1 cellular context compared by ENCODE assay signal in the genomic region with DNA sequence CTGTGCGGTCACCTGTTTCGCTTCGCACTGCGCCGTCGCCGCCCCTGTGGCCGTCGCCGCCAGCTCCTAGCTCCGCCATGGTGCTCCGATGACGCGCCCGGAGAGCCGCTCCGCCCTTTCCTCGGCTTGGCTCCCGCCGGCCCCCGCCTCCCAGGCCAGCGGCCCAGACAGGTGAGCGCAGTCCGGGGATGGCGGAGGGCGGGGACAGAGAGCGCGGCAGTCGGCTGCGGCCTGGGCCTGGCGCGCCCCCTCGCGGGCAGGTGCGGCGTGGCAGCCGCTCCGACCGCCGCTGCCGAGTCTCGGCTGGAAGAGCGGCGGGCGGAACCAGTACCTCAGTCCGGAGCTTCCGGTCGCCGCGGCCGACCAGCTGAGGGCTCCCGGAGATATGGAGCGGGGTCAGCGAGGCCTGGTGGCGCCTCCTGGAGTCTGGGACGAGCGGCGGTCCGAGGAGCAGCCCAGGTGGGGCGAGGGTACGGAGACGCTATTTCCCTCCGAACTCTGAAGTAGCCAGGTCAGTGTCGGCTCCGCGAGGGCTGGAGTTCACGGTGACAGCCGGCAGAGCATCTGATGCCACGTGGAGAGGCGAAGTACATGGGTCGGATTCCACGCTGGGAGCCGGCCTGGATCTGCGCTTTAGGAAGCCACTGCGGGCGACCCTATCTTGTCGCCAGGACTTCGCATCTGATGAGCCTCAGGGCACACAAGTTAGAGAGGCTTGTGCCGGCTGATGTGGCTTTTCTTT.
A peak's percentile ranks its signal among the peaks of the same experiment; 100 is the strongest.
TF ChIP-seq lines count a peak whose summit lies in the region.

A gene (minus strand): TSS at position 93 of the 742 bp plus-strand sequence. CDS start 14 bp downstream, at position 79.

TF ChIP-seq in HEK293, 187 proteins besides CTCF, POLR2A, EP300 and RAD21 (continued from another document):
- 0 out of 2 replicates have a peak, but pooled peaks have one; percentile 69 for TF ChIP-seq ZNF174 (tag by site-specific recombination; IDR thresholded peaks at IDR 0.05)
- no peak for TF ChIP-seq ZNF664 (tag by site-specific recombination; IDR thresholded peaks at IDR 0.05)
- no peak for TF ChIP-seq ZNF10 (tag by site-specific recombination; IDR thresholded peaks at IDR 0.05)
- peak; percentile 50; the same call in 1 of the 2 replicates for TF ChIP-seq ZNF394 (tag by site-specific recombination; IDR thresholded peaks at IDR 0.05; ENCODE audit: borderline replicate concordance)
- peak; percentile 78; the same call in 1 of the 2 replicates for TF ChIP-seq ZNF561 (tag by site-specific recombination; IDR thresholded peaks at IDR 0.05; ENCODE audit: borderline replicate concordance)
- peak; percentile 47; the same call in 1 of the 2 replicates for TF ChIP-seq IKZF3 (tag by site-specific recombination; IDR thresholded peaks at IDR 0.05)
- peak; percentile 58 for TF ChIP-seq ZBTB17 (tag by site-specific recombination; IDR thresholded peaks at IDR 0.05)
- TF ChIP-seq ZNF660 (tag by site-specific recombination; IDR thresholded peaks at IDR 0.05), result peak; percentile 90
- no peak for TF ChIP-seq ZNF701 (tag by site-specific recombination; IDR thresholded peaks at IDR 0.05)
- TF ChIP-seq ZNF184 (tag by site-specific recombination; IDR thresholded peaks at IDR 0.05), result peak; percentile 31; the same call in 1 of the 2 replicates
- TF ChIP-seq, protein P1, sequence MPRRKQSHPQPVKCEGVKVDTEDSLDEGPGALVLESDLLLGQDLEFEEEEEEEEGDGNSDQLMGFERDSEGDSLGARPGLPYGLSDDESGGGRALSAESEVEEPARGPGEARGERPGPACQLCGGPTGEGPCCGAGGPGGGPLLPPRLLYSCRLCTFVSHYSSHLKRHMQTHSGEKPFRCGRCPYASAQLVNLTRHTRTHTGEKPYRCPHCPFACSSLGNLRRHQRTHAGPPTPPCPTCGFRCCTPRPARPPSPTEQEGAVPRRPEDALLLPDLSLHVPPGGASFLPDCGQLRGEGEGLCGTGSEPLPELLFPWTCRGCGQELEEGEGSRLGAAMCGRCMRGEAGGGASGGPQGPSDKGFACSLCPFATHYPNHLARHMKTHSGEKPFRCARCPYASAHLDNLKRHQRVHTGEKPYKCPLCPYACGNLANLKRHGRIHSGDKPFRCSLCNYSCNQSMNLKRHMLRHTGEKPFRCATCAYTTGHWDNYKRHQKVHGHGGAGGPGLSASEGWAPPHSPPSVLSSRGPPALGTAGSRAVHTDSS (tag by site-specific recombination; IDR thresholded peaks at IDR 0.05), result 0 out of 2 replicates have a peak, but pooled peaks have one; percentile 40
